Comparison of ENCODE assay signal across 15 cellular contexts in the genomic region with DNA sequence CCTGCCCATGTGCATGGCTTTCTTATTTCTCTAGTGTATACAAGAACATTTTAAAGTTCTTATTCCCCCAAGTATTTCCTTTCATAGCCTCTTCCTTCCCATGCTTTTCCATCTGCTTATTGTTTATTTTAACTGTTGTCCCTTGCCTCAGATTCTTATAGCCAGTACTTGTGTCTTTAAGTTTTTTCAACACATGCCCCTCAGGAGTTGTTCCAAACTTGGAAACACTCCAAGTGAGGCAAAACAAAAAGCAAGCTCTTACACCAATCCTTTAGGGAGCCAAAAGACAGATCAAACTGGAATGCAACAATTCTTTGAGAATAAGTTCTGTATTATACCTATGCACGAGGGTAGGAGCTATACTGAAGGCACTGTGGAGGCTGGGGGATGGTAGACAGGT.
DNase-seq lines count a peak whose midpoint lies in the region; ATAC-seq and TF ChIP-seq lines count a peak whose summit lies in the region.
"Had no signal": no experiment of that assay in that cellular context is flagged by ENCODE, and none has a peak within 500 bp of the region (broad histone marks: within the 10 kb centered on the region; RNA-seq: fewer than 3 reads in every experiment).

No MANE protein-coding gene starts in this region.

- H3K9me3 ChIP-seq in HEK293 (ENCODE audit: control insufficient read depth, insufficient read depth, low read depth, low read length) = no peaks in the 10 kb centered on the region
- no peaks in the 10 kb centered on the region for H3K9me3 ChIP-seq in OCI-LY1 (ENCODE audit: low read length)
- H3K9me3 ChIP-seq: Caco-2 had no signal

- no peaks in the 10 kb centered on the region for H4K20me1 ChIP-seq in OCI-LY1 (ENCODE audit: insufficient read depth, low read length)

- no peak for ATAC-seq in GM19397 (IDR thresholded peaks at IDR 0.05; ENCODE audit: unreplicated experiment)
- ATAC-seq: GM23338 had no signal

- peak; percentile 36 for DNase-seq in choroid plexus epithelial cell (ENCODE audit: low read depth)
- peak; percentile 15 for DNase-seq in skeletal muscle cell (ENCODE audit: low read depth)
- no peak for DNase-seq in EL
- no peak for DNase-seq in MV-4-11 (lab: John Stamatoyannopoulos, UW)
- no peak for DNase-seq in nephron progenitor cell
- DNase-seq: Caco-2; CD4-positive, alpha-beta memory T cell; DMS53; H7 had no signal

- no peak overlapping the region for H3K4me3 ChIP-seq in HEK293 (ENCODE audit: low read depth, low read length)
- H3K4me3 ChIP-seq in OCI-LY1 (ENCODE audit: low read depth, low read length, poor library complexity, severe bottlenecking) = no peak overlapping the region
- H3K4me3 ChIP-seq in choroid plexus epithelial cell (ENCODE audit: low read depth, low read length) = no peak overlapping the region
- no peak overlapping the region for H3K4me3 ChIP-seq in skeletal muscle cell (ENCODE audit: low read depth, low read length)
- H3K4me3 ChIP-seq: GM23338 had no signal

- H3K36me3 ChIP-seq in HEK293 (ENCODE audit: control insufficient read depth in 2 of 2, insufficient read depth in 1 of 2, low read length in 2 of 2) (peaks cover 0 to 7% of the 10 kb centered on the region in 2 experiments; a peak in 2 of 3 replicates), OCI-LY1 (ENCODE audit: insufficient read depth, low read length) (no peaks in the 10 kb centered on the region)

- no peaks in the 10 kb centered on the region for H3K4me1 Mint-ChIP-seq in nephron progenitor cell
- H3K4me1 Mint-ChIP-seq: B cell, GM23338 had no signal

- no peaks in the 10 kb centered on the region for H3F3A ChIP-seq in OCI-LY1 (ENCODE audit: insufficient read depth, low read length)

- no peak overlapping the region for H3K27ac Mint-ChIP-seq in nephron progenitor cell
- H3K27ac Mint-ChIP-seq: B cell, GM23338 had no signal

- no peaks in the 10 kb centered on the region for H3K9me2 ChIP-seq in OCI-LY1 (ENCODE audit: low read depth, low read length)

- peak overlapping the region; percentile 75 for H2AFZ ChIP-seq in OCI-LY1 (ENCODE audit: low read length)
- H2AFZ ChIP-seq: GM23338 had no signal

- no peaks in the 10 kb centered on the region for H3K27me3 Mint-ChIP-seq in nephron progenitor cell (ENCODE audit: low read depth, poor library complexity)
- H3K27me3 Mint-ChIP-seq: B cell; CD4-positive, alpha-beta memory T cell had no signal

- CTCF ChIA-PET in HEK293 (lab: Yijun Ruan, JAX) = interaction anchor here (0.6 to 3.0 kb wide), 11 partner anchors 9 to 810 kb away, joined by 3 to 13 read pairs (median 4); no protein-coding TSS in a partner anchor

- H3K9me3 Mint-ChIP-seq in nephron progenitor cell = peaks cover 49% of the 10 kb centered on the region
- H3K9me3 Mint-ChIP-seq: CD4-positive, alpha-beta memory T cell had no signal

- peak overlapping the region; percentile 54 for H3K4me2 ChIP-seq in OCI-LY1 (ENCODE audit: low read length)
- H3K4me2 ChIP-seq: GM23338 had no signal

- no peak overlapping the region for H3K9ac ChIP-seq in OCI-LY1 (ENCODE audit: low read length)

- TF ChIP-seq CTCF in HEK293 (tag by site-specific recombination; IDR thresholded peaks at IDR 0.05) (no peak), OCI-LY1 (IDR thresholded peaks at IDR 0.05; ENCODE audit: low read length) (no peak), choroid plexus epithelial cell (conservative IDR thresholded peaks at IDR 0.05; ENCODE audit: low read depth, low read length) (no peak), nephron progenitor cell (IDR thresholded peaks at IDR 0.05) (no peak)

- H3K27me3 ChIP-seq in OCI-LY1 (ENCODE audit: insufficient read depth, low read length) = no peaks in the 10 kb centered on the region

- POLR2A ChIA-PET in HEK293 (lab: Yijun Ruan, JAX) = interaction anchor here (0.5 kb wide), 1 partner anchor 1409 kb away, joined by 3 read pairs; no protein-coding TSS in a partner anchor

- H3K27ac ChIP-seq in HEK293 (ENCODE audit: extremely low read depth, low read depth, low read length) = no peak overlapping the region
- no peak overlapping the region for H3K27ac ChIP-seq in OCI-LY1 (ENCODE audit: low read depth, low read length, poor library complexity, severe bottlenecking)
- H3K27ac ChIP-seq: C4-2B had no signal

- no peak overlapping the region for H3K4me3 Mint-ChIP-seq in nephron progenitor cell
- H3K4me3 Mint-ChIP-seq: B cell; CD4-positive, alpha-beta memory T cell; GM23338 had no signal

- peaks cover 98% of the 10 kb centered on the region for H3K36me3 Mint-ChIP-seq in nephron progenitor cell (ENCODE audit: low read depth)
- H3K36me3 Mint-ChIP-seq: CD4-positive, alpha-beta memory T cell had no signal

- no peaks in the 10 kb centered on the region for H3K79me2 ChIP-seq in OCI-LY1 (ENCODE audit: insufficient read depth, low read length)

- H3K4me1 ChIP-seq in HEK293 (ENCODE audit: control insufficient read depth, insufficient read depth, low read length) = no peaks in the 10 kb centered on the region; the same call in 1 of the 2 replicates
- peaks cover 29% of the 10 kb centered on the region for H3K4me1 ChIP-seq in OCI-LY1 (ENCODE audit: insufficient read depth, low read length, severe bottlenecking)
- H3K4me1 ChIP-seq: Caco-2 had no signal

TF ChIP-seq in HEK293, 187 proteins besides CTCF, POLR2A, EP300 and RAD21:
- no peak for TF ChIP-seq ZNF48 (tag by site-specific recombination; IDR thresholded peaks at IDR 0.05)
- TF ChIP-seq, protein P1, sequence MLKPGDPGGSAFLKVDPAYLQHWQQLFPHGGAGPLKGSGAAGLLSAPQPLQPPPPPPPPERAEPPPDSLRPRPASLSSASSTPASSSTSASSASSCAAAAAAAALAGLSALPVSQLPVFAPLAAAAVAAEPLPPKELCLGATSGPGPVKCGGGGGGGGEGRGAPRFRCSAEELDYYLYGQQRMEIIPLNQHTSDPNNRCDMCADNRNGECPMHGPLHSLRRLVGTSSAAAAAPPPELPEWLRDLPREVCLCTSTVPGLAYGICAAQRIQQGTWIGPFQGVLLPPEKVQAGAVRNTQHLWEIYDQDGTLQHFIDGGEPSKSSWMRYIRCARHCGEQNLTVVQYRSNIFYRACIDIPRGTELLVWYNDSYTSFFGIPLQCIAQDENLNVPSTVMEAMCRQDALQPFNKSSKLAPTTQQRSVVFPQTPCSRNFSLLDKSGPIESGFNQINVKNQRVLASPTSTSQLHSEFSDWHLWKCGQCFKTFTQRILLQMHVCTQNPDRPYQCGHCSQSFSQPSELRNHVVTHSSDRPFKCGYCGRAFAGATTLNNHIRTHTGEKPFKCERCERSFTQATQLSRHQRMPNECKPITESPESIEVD (tag by site-specific recombination; IDR thresholded peaks at IDR 0.05) = 0 out of 2 replicates have a peak, but pooled peaks have one; percentile 19
- TF ChIP-seq, protein P2, sequence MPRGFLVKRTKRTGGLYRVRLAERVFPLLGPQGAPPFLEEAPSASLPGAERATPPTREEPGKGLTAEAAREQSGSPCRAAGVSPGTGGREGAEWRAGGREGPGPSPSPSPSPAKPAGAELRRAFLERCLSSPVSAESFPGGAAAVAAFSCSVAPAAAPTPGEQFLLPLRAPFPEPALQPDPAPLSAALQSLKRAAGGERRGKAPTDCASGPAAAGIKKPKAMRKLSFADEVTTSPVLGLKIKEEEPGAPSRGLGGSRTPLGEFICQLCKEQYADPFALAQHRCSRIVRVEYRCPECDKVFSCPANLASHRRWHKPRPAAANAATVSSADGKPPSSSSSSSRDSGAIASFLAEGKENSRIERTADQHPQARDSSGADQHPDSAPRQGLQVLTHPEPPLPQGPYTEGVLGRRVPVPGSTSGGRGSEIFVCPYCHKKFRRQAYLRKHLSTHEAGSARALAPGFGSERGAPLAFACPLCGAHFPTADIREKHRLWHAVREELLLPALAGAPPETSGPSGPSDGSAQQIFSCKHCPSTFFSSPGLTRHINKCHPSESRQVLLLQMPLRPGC (tag by site-specific recombination; IDR thresholded peaks at IDR 0.05) = no peak

Comparison
In these comparisons a context has a peak if more than half of its experiments do, and no peak if none do; other contexts are left out.
1. DNase-seq: peak in choroid plexus epithelial cell (single experiment) and skeletal muscle cell (single experiment); none in EL (single experiment), MV-4-11 (single experiment) and nephron progenitor cell (single experiment).